8 cellular contexts compared by ENCODE assay signal in the genomic region with DNA sequence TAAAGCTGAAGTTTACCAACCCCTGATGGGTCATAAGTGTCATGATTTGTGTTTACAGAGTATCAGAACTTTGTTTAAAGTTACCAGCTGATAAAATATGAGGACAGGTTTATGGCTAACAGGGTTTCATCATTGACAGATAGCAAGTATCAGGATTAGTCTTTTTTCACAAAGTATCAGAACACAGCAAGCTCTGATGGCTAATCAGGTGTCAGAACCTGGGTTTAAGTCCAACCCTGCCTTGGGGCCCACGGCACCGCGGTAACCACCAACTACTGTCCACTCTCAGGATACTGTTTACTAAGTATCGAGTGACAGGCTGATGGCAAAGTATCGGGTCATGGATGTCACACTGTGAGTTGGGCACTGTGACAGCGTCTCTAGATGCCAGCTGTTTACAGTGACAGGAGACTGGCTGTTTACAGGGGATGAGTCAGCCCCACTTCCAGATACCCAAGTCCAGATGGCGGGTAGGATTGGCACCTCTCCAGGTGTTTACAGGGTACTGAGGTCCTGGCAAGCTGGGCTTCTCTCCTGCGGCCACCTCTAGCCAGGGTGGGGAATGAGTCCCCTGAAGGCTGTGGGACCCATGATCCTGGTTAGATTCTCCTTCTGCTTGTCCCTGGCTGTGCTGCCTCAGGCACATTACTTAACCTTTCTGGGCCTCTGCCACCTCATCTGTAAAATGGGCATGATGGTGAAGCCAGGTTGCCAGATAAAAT. TPM values are rescaled to one million over a fixed set of nuclear protein-coding genes. Genes with fewer than 3 reads are reported as not detected.
A peak's percentile ranks its signal among the peaks of the same experiment; 100 is the strongest.
DNase-seq lines count a peak whose midpoint lies in the region; ATAC-seq and TF ChIP-seq lines count a peak whose summit lies in the region.

No MANE protein-coding gene starts in this region.

- WGBS in gastroesophageal sphincter (ENCODE audit: low coverage in 1 of 2), 2 donors, result 40% methylated on average over 1 to 2 of the region's 8 CpGs

- H3K4me3 ChIP-seq in PC-9 (no peak overlapping the region), gastroesophageal sphincter (no peak overlapping the region)

- H4K20me1 ChIP-seq in PC-9 (ENCODE audit: insufficient read depth), result no peaks in the 10 kb centered on the region

- peak overlapping the region; percentile 80 for H3K27ac ChIP-seq in PC-9
- no peak overlapping the region for H3K27ac ChIP-seq in gastroesophageal sphincter

- TF ChIP-seq POLR2A in gastroesophageal sphincter (IDR thresholded peaks at IDR 0.05), result no peak

- no peak for TF ChIP-seq EP300 in gastroesophageal sphincter (IDR thresholded peaks at IDR 0.05)

- H2AFZ ChIP-seq in PC-9, result no peak overlapping the region

- peaks cover 15% of the 10 kb centered on the region for H3K4me1 ChIP-seq in PC-9 (replicated peaks; ENCODE audit: insufficient read depth)
- H3K4me1 ChIP-seq in gastroesophageal sphincter, result no peaks in the 10 kb centered on the region

- CTCF ChIA-PET in PC-9 (lab: Charles Lee), result no interaction called here

- POLR2A ChIA-PET in PC-9 (lab: Charles Lee; ENCODE audit: unreplicated experiment), result no interaction called here

- peak; percentile 62 for DNase-seq in NCI-H345 (lab: John Stamatoyannopoulos, UW)
- DNase-seq in NCI-H345 treated with DMSO at 0.1 percent for 48 hours (lab: John Stamatoyannopoulos, UW; ENCODE audit: unreplicated experiment), result no peak
- DNase-seq in PC-9, result peak; percentile 60 to 97
- peak; percentile 62 for DNase-seq in superior temporal gyrus (ENCODE audit: extremely low spot score)
- DNase-seq in KG1 (lab: John Stamatoyannopoulos, UW), result no peak
- no peak for DNase-seq in UCSD-AML1 (lab: John Stamatoyannopoulos, UW; ENCODE audit: unreplicated experiment)

- no peak for TF ChIP-seq CTCF in PC-9 (conservative IDR thresholded peaks at IDR 0.05)
- no peak for TF ChIP-seq CTCF in gastroesophageal sphincter (IDR thresholded peaks at IDR 0.05)

- no peaks in the 10 kb centered on the region for H3K9me2 ChIP-seq in PC-9 (ENCODE audit: insufficient read depth)

- intact Hi-C loops in PC-9 (cut with micrococcal nuclease; ENCODE audit: unreplicated experiment), result no loop called here

- H3K36me3 ChIP-seq in PC-9 (ENCODE audit: low read depth), result no peaks in the 10 kb centered on the region
- H3K36me3 ChIP-seq in gastroesophageal sphincter, result no peaks in the 10 kb centered on the region

- H3K27me3 ChIP-seq in PC-9 (ENCODE audit: insufficient read depth, low read depth), result no peaks in the 10 kb centered on the region
- peaks cover 8% of the 10 kb centered on the region for H3K27me3 ChIP-seq in gastroesophageal sphincter

- no TSS peak for BruUV-seq in PC-9 (replicated peaks; lab: Mats Ljungman, UMichigan)

- no peaks in the 10 kb centered on the region for H3K79me2 ChIP-seq in PC-9 (ENCODE audit: low read depth)

- H3F3A ChIP-seq in PC-9 (ENCODE audit: insufficient read depth, low read depth), result peaks cover 34% of the 10 kb centered on the region

- H3K9me3 ChIP-seq in PC-9 (ENCODE audit: insufficient read depth, low read depth) (no peaks in the 10 kb centered on the region), gastroesophageal sphincter (no peaks in the 10 kb centered on the region)

- peak; percentile 28 for ATAC-seq in gastroesophageal sphincter
- no peak for ATAC-seq in GM19351 (IDR thresholded peaks at IDR 0.05; ENCODE audit: unreplicated experiment)

- H3K4me2 ChIP-seq in PC-9, result peak overlapping the region; percentile 51

RNA-seq across cellular contexts. Expression of a gene that starts 21.8 kb away (rescaled TPM):
- total RNA-seq in PC-9 (2021) (15.5 and 20.6 TPM in 2 replicates), gastroesophageal sphincter (10 to 100 TPM; 31.9 to 64.6 (median 47.5) TPM)

RNA-seq across cellular contexts. Expression of a gene that starts 57.0 kb away (rescaled TPM):
- total RNA-seq in PC-9 (2021) (0.55 and 1.1 TPM in 2 replicates), gastroesophageal sphincter (1 to 10 TPM in 3 of 4 donors, under 1 TPM in 1; 0.15 to 3.5 (median 1.5) TPM)

Comparison
In these comparisons a context has a peak if more than half of its experiments do, and no peak if none do; other contexts are left out.
1. DNase-seq: peak in NCI-H345 (single experiment), PC-9 (2 of 2) and superior temporal gyrus (single experiment); none in NCI-H345 treated with DMSO at 0.1 percent for 48 hours (single experiment), KG1 (single experiment) and UCSD-AML1 (single experiment).